In genomic region chr4:153788419-153789276, GRCh38 we compare ENCODE assay signal across 8 cellular contexts. TPM values are rescaled to one million over a fixed set of nuclear protein-coding genes. Genes with fewer than 3 reads are reported as not detected.
DNase-seq lines count a peak whose midpoint lies in the region; ATAC-seq and TF ChIP-seq lines count a peak whose summit lies in the region.
"Had no signal": no experiment of that assay in that cellular context is flagged by ENCODE, and none has a peak within 500 bp of the region (broad histone marks: within the 10 kb centered on the region; RNA-seq: fewer than 3 reads in every experiment).

TSS of gene SFRP2 (minus strand) at chr4:153789083. CDS start at chr4:153788835, 248 bp downstream.

- DNase-seq in HFF-Myc (ENCODE audit: extremely low read depth, low read depth): no peak
- no peak for DNase-seq in NCI-H128 (lab: John Stamatoyannopoulos, UW; ENCODE audit: unreplicated experiment)

- H3K36me3 ChIP-seq in iPS-20b (ENCODE audit: insufficient read depth, low read depth, low read length) (peaks cover 36% of the 10 kb centered on the region), skeletal muscle tissue (ENCODE audit: control insufficient read depth in 3 of 3, insufficient read depth in 3 of 3, low read length in 3 of 3) (no peaks in the 10 kb centered on the region)

- H3K4me3 ChIP-seq in HFF-Myc (replicated peaks; ENCODE audit: low read depth, low read length): peak within 1 kb of the TSS; percentile 30
- peak within 1 kb of the TSS; percentile 84 for H3K4me3 ChIP-seq in iPS-20b (ENCODE audit: low read length)
- peak within 1 kb of the TSS; percentile 52 to 60 (median 54) for H3K4me3 ChIP-seq in skeletal muscle tissue (ENCODE audit: low read length in 3 of 3)

- H3K4me1 Mint-ChIP-seq in activated naive CD8-positive, alpha-beta T cell (ENCODE audit: low read depth): peaks cover 39% of the 10 kb centered on the region

- peaks cover 22% of the 10 kb centered on the region for H3K4me1 ChIP-seq in iPS-20b (ENCODE audit: insufficient read depth, low read length)
- H3K4me1 ChIP-seq in skeletal muscle tissue (ENCODE audit: control insufficient read depth in 3 of 3, insufficient read depth in 3 of 3, low read length in 3 of 3): peaks cover 11 to 24% (median 23%) of the 10 kb centered on the region in 3 donors

- H3K27ac ChIP-seq in iPS-20b (ENCODE audit: low read length): peak within 1 kb of the TSS; percentile 95
- no peak within 1 kb of the TSS for H3K27ac ChIP-seq in skeletal muscle tissue (ENCODE audit: low read depth, low read length)
- H3K27ac ChIP-seq: epithelial cell of prostate had no signal

- peaks cover 56% of the 10 kb centered on the region for H3K27me3 Mint-ChIP-seq in activated naive CD8-positive, alpha-beta T cell

- H3K9ac ChIP-seq in iPS-20b (ENCODE audit: low read depth, low read length) (peak within 1 kb of the TSS; percentile 97), skeletal muscle tissue (ENCODE audit: low read depth in 1 of 3, low read length in 3 of 3) (peak within 1 kb of the TSS in 1 of 3 donors; percentile 23)

- no peaks in the 10 kb centered on the region for H3K36me3 Mint-ChIP-seq in activated naive CD8-positive, alpha-beta T cell

- H3K9me3 Mint-ChIP-seq in activated naive CD8-positive, alpha-beta T cell (ENCODE audit: low read depth): no peaks in the 10 kb centered on the region

- peak within 1 kb of the TSS; percentile 16 for H3K27ac Mint-ChIP-seq in activated naive CD8-positive, alpha-beta T cell

- no peak for TF ChIP-seq CTCF in HFF-Myc (IDR thresholded peaks at IDR 0.05; ENCODE audit: low read depth, low read length, missing control alignments)

- H3K27me3 ChIP-seq in iPS-20b (ENCODE audit: insufficient read depth, low read length) (peaks cover 22% of the 10 kb centered on the region), skeletal muscle tissue (ENCODE audit: control insufficient read depth in 3 of 3, insufficient read depth in 3 of 3, low read length in 3 of 3) (peaks cover 64 to 76% (median 69%) of the 10 kb centered on the region in 3 donors)

- peak within 1 kb of the TSS; percentile 73 for H3K4me3 Mint-ChIP-seq in activated naive CD8-positive, alpha-beta T cell

- ATAC-seq in HG03378 (IDR thresholded peaks at IDR 0.05; ENCODE audit: unreplicated experiment) (no peak), GM18870 (IDR thresholded peaks at IDR 0.05; ENCODE audit: unreplicated experiment) (no peak)

- H3K9me3 ChIP-seq in iPS-20b (ENCODE audit: insufficient read depth, low read depth, low read length): no peaks in the 10 kb centered on the region
- no peaks in the 10 kb centered on the region for H3K9me3 ChIP-seq in skeletal muscle tissue (ENCODE audit: control insufficient read depth in 3 of 3, low read length in 3 of 3)

RNA-seq across cellular contexts. Expression of gene SFRP2, which starts in this region (rescaled TPM):
- 14.6 TPM for total RNA-seq in skeletal muscle tissue

Comparison
In these comparisons a context has a peak if more than half of its experiments do, and no peak if none do; other contexts are left out.
1. H3K4me3 ChIP-seq: peak in every context shown above with its lines; median percentile 84 in iPS-20b; 54 in skeletal muscle tissue; 30 in HFF-Myc.